Comparison of ENCODE assay signal across 16 cellular contexts in genomic region chr2:188381614-188382013, GRCh38.
A peak's percentile ranks its signal among the peaks of the same experiment; 100 is the strongest.
DNase-seq lines count a peak whose midpoint lies in the region; ATAC-seq, FAIRE-seq and TF ChIP-seq lines count a peak whose summit lies in the region.
"Had no signal": no experiment of that assay in that cellular context is flagged by ENCODE, and none has a peak within 500 bp of the region (broad histone marks: within the 10 kb centered on the region; RNA-seq: fewer than 3 reads in every experiment).

No MANE protein-coding gene starts in this region.

- no peak for TF ChIP-seq CTCF in pancreas (IDR thresholded peaks at IDR 0.05)

- intact Hi-C loops in pancreas (cut with DNase I) = no loop called here

- in situ Hi-C loops in Caki2 (cut with HindIII; ENCODE audit: low pct_unique_long_range_greater_than_20kb, low sequenced_read_pairs) = no loop called here

- no peaks in the 10 kb centered on the region for H3K36me3 ChIP-seq in pancreas

- peak; percentile 95 for FAIRE-seq in pancreas (lab: Jason Lieb, UNC)
- FAIRE-seq in GM19239 (lab: Jason Lieb, UNC) = no peak

- H3K27ac Mint-ChIP-seq in activated T-cell treated with anti-CD3 and anti-CD28 coated beads, Interleukin-2, amount 50 U/mL, for 24 hours = no peak overlapping the region
- H3K27ac Mint-ChIP-seq: activated naive CD8-positive, alpha-beta T cell treated with anti-CD3 and anti-CD28 coated beads, Interleukin-2, amount 50 U/mL, for 24 hours; CD8-positive, alpha-beta T cell; neural progenitor cell; stimulated activated naive CD8-positive, alpha-beta T cell treated with anti-CD3 and anti-CD28 coated beads, Interleukin-15, amount 100 ng/mL, for 72 hours had no signal

- WGBS in pancreas, 2 donors = 47 to 65% methylated on average over 1 of the region's 1 CpG

- peaks cover 15 to 41% (median 16%) of the 10 kb centered on the region in 3 donors for H3K4me1 ChIP-seq in pancreas
- H3K4me1 ChIP-seq: neural progenitor cell had no signal

- no peaks in the 10 kb centered on the region for H3K36me3 Mint-ChIP-seq in activated T-cell treated with anti-CD3 and anti-CD28 coated beads, Interleukin-2, amount 50 U/mL, for 24 hours (ENCODE audit: low read depth)
- H3K36me3 Mint-ChIP-seq: CD8-positive, alpha-beta T cell had no signal

- H3K27me3 ChIP-seq in pancreas = no peaks in the 10 kb centered on the region
- H3K27me3 ChIP-seq: neural progenitor cell had no signal

- no peaks in the 10 kb centered on the region for H3K9me3 ChIP-seq in pancreas

- peak overlapping the region in 2 of 4 donors; percentile 51 to 66 for H3K27ac ChIP-seq in pancreas
- H3K27ac ChIP-seq: HL-60, neural progenitor cell had no signal

- H3K4me3 Mint-ChIP-seq in activated T-cell treated with anti-CD3 and anti-CD28 coated beads, Interleukin-2, amount 50 U/mL, for 24 hours = no peak overlapping the region
- H3K4me3 Mint-ChIP-seq: activated naive CD8-positive, alpha-beta T cell treated with anti-CD3 and anti-CD28 coated beads, Interleukin-2, amount 50 U/mL, for 24 hours; CD8-positive, alpha-beta T cell; neural progenitor cell; stimulated activated naive CD8-positive, alpha-beta T cell treated with anti-CD3 and anti-CD28 coated beads, Interleukin-15, amount 100 ng/mL, for 72 hours had no signal

- no peaks in the 10 kb centered on the region for H3K4me1 Mint-ChIP-seq in activated T-cell treated with anti-CD3 and anti-CD28 coated beads, Interleukin-2, amount 50 U/mL, for 24 hours (ENCODE audit: low read depth)
- H3K4me1 Mint-ChIP-seq: activated naive CD8-positive, alpha-beta T cell treated with anti-CD3 and anti-CD28 coated beads, Interleukin-2, amount 50 U/mL, for 24 hours; neural progenitor cell; stimulated activated naive CD8-positive, alpha-beta T cell treated with anti-CD3 and anti-CD28 coated beads, Interleukin-15, amount 100 ng/mL, for 72 hours had no signal

- H3K27me3 Mint-ChIP-seq in activated T-cell treated with anti-CD3 and anti-CD28 coated beads, Interleukin-2, amount 50 U/mL, for 24 hours = no peaks in the 10 kb centered on the region

- DNase-seq in Caki2 (ENCODE audit: low read depth) (peak; percentile 76), NCI-H69 (lab: John Stamatoyannopoulos, UW) (peak; percentile 12), dermis blood vessel endothelial cell (peak; percentile 73), pancreas (no peak), GM19239 (ENCODE audit: insufficient read length, low spot score) (no peak), NCI-H1092 (lab: John Stamatoyannopoulos, UW) (no peak)
- no peak for DNase-seq in activated T-cell treated with anti-CD3 and anti-CD28 coated beads, Interleukin-2, amount 50 U/mL, for 24 hours
- DNase-seq: activated naive CD8-positive, alpha-beta T cell treated with anti-CD3 and anti-CD28 coated beads, Interleukin-2, amount 50 U/mL, for 24 hours; CD8-positive, alpha-beta T cell; left cardiac atrium; NCI-H1436; stimulated activated naive CD8-positive, alpha-beta T cell treated with anti-CD3 and anti-CD28 coated beads, Interleukin-15, amount 100 ng/mL, for 72 hours; T-helper 2 cell had no signal

- H3K9me3 Mint-ChIP-seq in activated T-cell treated with anti-CD3 and anti-CD28 coated beads, Interleukin-2, amount 50 U/mL, for 24 hours = peaks cover 12% of the 10 kb centered on the region

- H3K4me3 ChIP-seq in pancreas = no peak overlapping the region
- H3K4me3 ChIP-seq: neural progenitor cell had no signal

- ATAC-seq in pancreas (peak; percentile 68 to 88 (median 84)), GM21367 (IDR thresholded peaks at IDR 0.05; ENCODE audit: unreplicated experiment) (no peak)
- ATAC-seq: activated naive CD8-positive, alpha-beta T cell treated with anti-CD3 and anti-CD28 coated beads, Interleukin-2, amount 50 U/mL, for 24 hours; CD8-positive, alpha-beta T cell; left cardiac atrium; stimulated activated naive CD8-positive, alpha-beta T cell treated with anti-CD3 and anti-CD28 coated beads, Interleukin-15, amount 100 ng/mL, for 72 hours had no signal

Comparison
In these comparisons a context has a peak if more than half of its experiments do, and no peak if none do; other contexts are left out.
1. DNase-seq: peak in Caki2 (single experiment), NCI-H69 (single experiment) and dermis blood vessel endothelial cell (single experiment); none in pancreas (0 of 6), GM19239 (single experiment), activated T-cell treated with anti-CD3 and anti-CD28 coated beads, Interleukin-2, amount 50 U/mL, for 24 hours (single experiment) and NCI-H1092 (single experiment).